Comparison of ENCODE assay signal across 15 cellular contexts in genomic region chr1:21762022-21762404, GRCh38. TPM values are rescaled to one million over a fixed set of nuclear protein-coding genes. Genes with fewer than 3 reads are reported as not detected.
DNase-seq lines count a peak whose midpoint lies in the region; ATAC-seq and TF ChIP-seq lines count a peak whose summit lies in the region.
"Had no signal": no experiment of that assay in that cellular context is flagged by ENCODE, and none has a peak within 500 bp of the region (broad histone marks: within the 10 kb centered on the region; RNA-seq: fewer than 3 reads in every experiment).

No MANE protein-coding gene starts in this region.

- H3K79me2 ChIP-seq in OCI-LY3 (ENCODE audit: low read length) (peaks cover 98% of the 10 kb centered on the region), osteoblast (ENCODE audit: insufficient read depth, low read length) (peaks cover 89% of the 10 kb centered on the region)

- peaks cover 92% of the 10 kb centered on the region for H4K20me1 ChIP-seq in OCI-LY3 (ENCODE audit: insufficient read depth, low read length)
- H4K20me1 ChIP-seq in osteoblast (ENCODE audit: insufficient read depth, low read length) = peaks cover 47% of the 10 kb centered on the region

- no peak overlapping the region for H3K9ac ChIP-seq in OCI-LY3 (ENCODE audit: low read length)

- H3K27ac ChIP-seq in OCI-LY3 (ENCODE audit: low read length) = no peak overlapping the region
- no peak overlapping the region for H3K27ac ChIP-seq in osteoblast (ENCODE audit: low read depth, low read length)
- H3K27ac ChIP-seq: pancreas, skin epidermis had no signal

- H3K4me2 ChIP-seq in OCI-LY3 (ENCODE audit: low read length) (peak overlapping the region; percentile 36; the same call in 1 of the 2 replicates), osteoblast (ENCODE audit: insufficient read depth, low read length) (no peak overlapping the region)

- peaks cover 2% of the 10 kb centered on the region for H3K36me3 ChIP-seq in OCI-LY3 (replicated peaks; ENCODE audit: low read depth, low read length)
- no peaks in the 10 kb centered on the region for H3K36me3 ChIP-seq in osteoblast (ENCODE audit: insufficient read depth, low read length)
- H3K36me3 ChIP-seq in H7 (replicated peaks; ENCODE audit: control insufficient read depth, insufficient read depth, low read length) = no peaks in the 10 kb centered on the region
- H3K36me3 ChIP-seq: pancreas had no signal

- H3K27me3 ChIP-seq in OCI-LY3 (ENCODE audit: low read depth, low read length) (no peaks in the 10 kb centered on the region), osteoblast (ENCODE audit: insufficient read depth, low read length) (no peaks in the 10 kb centered on the region), H7 (ENCODE audit: control insufficient read depth, insufficient read depth, low read length) (no peaks in the 10 kb centered on the region)
- H3K27me3 ChIP-seq: pancreas had no signal

- H3K4me1 ChIP-seq in OCI-LY3 (ENCODE audit: low read length) (peaks cover 29% of the 10 kb centered on the region), osteoblast (ENCODE audit: insufficient read depth, low read length) (peaks cover 24% of the 10 kb centered on the region)

- ATAC-seq in GM18498 (IDR thresholded peaks at IDR 0.05; ENCODE audit: unreplicated experiment) (peak; percentile 55), GM21529 (IDR thresholded peaks at IDR 0.05; ENCODE audit: unreplicated experiment) (peak; percentile 46), omental fat pad (ENCODE audit: low FRiP score) (no peak)
- ATAC-seq: pancreas had no signal

- DNase-seq in osteoblast (ENCODE audit: insufficient read length, low spot score, missing footprints) (peak; percentile 57), omental fat pad (ENCODE audit: low spot score) (no peak), H7 (no peak), cerebellar nuclear complex (lab: John Stamatoyannopoulos, UW) (no peak)
- DNase-seq: activated CD4-positive, alpha-beta T cell treated with anti-CD3 and anti-CD28 coated beads for 1 hour; HFFc6; mesendoderm; NCI-H774; pancreas; T-helper 2 cell had no signal

- H3K4me3 ChIP-seq in OCI-LY3 (ENCODE audit: low read length) (no peak overlapping the region), osteoblast (ENCODE audit: insufficient read depth, low read length) (no peak overlapping the region), H7 (ENCODE audit: insufficient read depth, low read depth, low read length) (no peak overlapping the region)
- H3K4me3 ChIP-seq: pancreas, skin epidermis had no signal

- H2AFZ ChIP-seq in OCI-LY3 (ENCODE audit: low read depth, low read length) (no peak overlapping the region), osteoblast (ENCODE audit: low read length) (no peak overlapping the region)

- TF ChIP-seq CTCF in OCI-LY3 (IDR thresholded peaks at IDR 0.05; ENCODE audit: low read depth, low read length) (no peak), osteoblast (IDR thresholded peaks at IDR 0.05; ENCODE audit: extremely low read depth, low read depth, low read length) (no peak), omental fat pad (IDR thresholded peaks at IDR 0.05) (no peak)

- H3K9me3 ChIP-seq in OCI-LY3 (ENCODE audit: insufficient read depth, low read length) (no peaks in the 10 kb centered on the region), osteoblast (ENCODE audit: low read depth, low read length) (no peaks in the 10 kb centered on the region)
- H3K9me3 ChIP-seq: pancreas had no signal

RNA-seq across cellular contexts. Expression of gene USP48, which starts 20.9 kb away (rescaled TPM):
- total RNA-seq in osteoblast (50.1 and 52.5 TPM in 2 replicates), omental fat pad (10 to 100 TPM; 30.5 to 49.8 (median 39.5) TPM)
- total RNA-seq in H7 (2014; rRNA removed; shearing (Covaris generic)) = 37.1 and 62.3 TPM in 2 replicates

RNA-seq across cellular contexts. Expression of gene LDLRAD2, which starts 50.1 kb away (rescaled TPM):
- total RNA-seq in osteoblast = not detected in 2 replicates
- not detected for total RNA-seq in omental fat pad
- 0.97 and 1.3 TPM in 2 replicates for total RNA-seq in H7 (2014; rRNA removed; shearing (Covaris generic))
- total RNA-seq: frontal cortex had no signal
